ENCODE assay signal across 9 cellular contexts in genomic region chr11:60378359-60378758, GRCh38. TPM values are rescaled to one million over a fixed set of nuclear protein-coding genes. Genes with fewer than 3 reads are reported as not detected.
A peak's percentile ranks its signal among the peaks of the same experiment; 100 is the strongest.
DNase-seq lines count a peak whose midpoint lies in the region; ATAC-seq and TF ChIP-seq lines count a peak whose summit lies in the region.
"Had no signal": no experiment of that assay in that cellular context is flagged by ENCODE, and none has a peak within 500 bp of the region (broad histone marks: within the 10 kb centered on the region; RNA-seq: fewer than 3 reads in every experiment).

Gene MS4A7, plus strand, starts transcription at chr11:60378532. Its CDS starts 4,610 bp downstream, at chr11:60383142.

- H3K27ac Mint-ChIP-seq in Caco-2 (ENCODE audit: unreplicated experiment): no peak within 1 kb of the TSS
- H3K27ac Mint-ChIP-seq in chondrocyte (ENCODE audit: unreplicated experiment): no peak within 1 kb of the TSS

- peak within 1 kb of the TSS; percentile 29; the same call in 1 of the 2 replicates for H3K27ac ChIP-seq in Panc1 (ENCODE audit: low read length)

- DNase-seq in Panc1 (ENCODE audit: low read depth, low spot score) (no peak), midbrain (lab: John Stamatoyannopoulos, UW) (peak; percentile 5), NCI-H146 (lab: John Stamatoyannopoulos, UW) (no peak), Caco-2 (no peak), chondrocyte (ENCODE audit: low spot score) (no peak)

- ATAC-seq in GM18867 (IDR thresholded peaks at IDR 0.05; ENCODE audit: unreplicated experiment) (peak; percentile 92), HG02870 (IDR thresholded peaks at IDR 0.05; ENCODE audit: unreplicated experiment) (peak; percentile 85), Panc1 (no peak), SK-N-SH treated with all-trans-retinoic acid at 6 μM for 48 hours (no peak)

- in situ Hi-C loops in Panc1 (cut with HindIII; ENCODE audit: low pct_unique_long_range_greater_than_20kb, low sequenced_read_pairs): no loop called here

- H3K9me3 ChIP-seq in Panc1 (ENCODE audit: control insufficient read depth, insufficient read depth, low read depth, low read length) (no peaks in the 10 kb centered on the region), Caco-2 (no peaks in the 10 kb centered on the region)

- POLR2A ChIA-PET in Panc1 (lab: Charles Lee) (no interaction called here), Caco-2 (lab: Charles Lee) (no interaction called here)

- H3K36me3 Mint-ChIP-seq in Caco-2 (ENCODE audit: insufficient read depth, unreplicated experiment) (no peaks in the 10 kb centered on the region), chondrocyte (ENCODE audit: low read depth) (no peaks in the 10 kb centered on the region)

- H3K36me3 ChIP-seq in Panc1 (ENCODE audit: control insufficient read depth, insufficient read depth, low read length): no peaks in the 10 kb centered on the region
- no peaks in the 10 kb centered on the region for H3K36me3 ChIP-seq in Caco-2 (ENCODE audit: control insufficient read depth, insufficient read depth, low read length)

- BruUV-seq in Panc1 (replicated peaks; lab: Mats Ljungman, UMichigan) (no TSS peak), Caco-2 (replicated peaks; lab: Mats Ljungman, UMichigan) (no TSS peak)

- no peaks in the 10 kb centered on the region for H3K4me1 ChIP-seq in Panc1 (ENCODE audit: control insufficient read depth, insufficient read depth, low read length)
- no peaks in the 10 kb centered on the region; the same call in 1 of the 2 replicates for H3K4me1 ChIP-seq in Caco-2

- H3K27me3 Mint-ChIP-seq in Caco-2 (ENCODE audit: insufficient read depth, unreplicated experiment): no peaks in the 10 kb centered on the region
- H3K27me3 Mint-ChIP-seq in chondrocyte (ENCODE audit: low read depth): peaks cover 26% of the 10 kb centered on the region

- no peaks in the 10 kb centered on the region for H3K9me3 Mint-ChIP-seq in Caco-2 (ENCODE audit: unreplicated experiment)
- H3K9me3 Mint-ChIP-seq in chondrocyte (ENCODE audit: low read depth): no peaks in the 10 kb centered on the region

- intact Hi-C loops in Panc1 (cut with micrococcal nuclease; ENCODE audit: unreplicated experiment): no loop called here
- intact Hi-C loops in Caco-2 (cut with micrococcal nuclease; ENCODE audit: unreplicated experiment): no loop called here

- H3K4me3 Mint-ChIP-seq in Caco-2 (ENCODE audit: unreplicated experiment) (no peak within 1 kb of the TSS), chondrocyte (ENCODE audit: unreplicated experiment) (no peak within 1 kb of the TSS)

- CTCF ChIA-PET in Panc1 (lab: Charles Lee) (no interaction called here), Caco-2 (lab: Charles Lee) (interaction anchor here (1.5 kb wide), 1 partner anchor 15 kb away, joined by 6 read pairs; no protein-coding TSS in a partner anchor)

- H3K4me3 ChIP-seq in Panc1 (ENCODE audit: low read depth in 2 of 2, low read length in 2 of 2): no peak within 1 kb of the TSS
- H3K4me3 ChIP-seq in Caco-2 (ENCODE audit: low read depth, low read length): no peak within 1 kb of the TSS

- H3K27me3 ChIP-seq in Panc1 (ENCODE audit: control insufficient read depth, insufficient read depth, low read length) (no peaks in the 10 kb centered on the region), Caco-2 (replicated peaks; ENCODE audit: control insufficient read depth, insufficient read depth, low read length) (no peaks in the 10 kb centered on the region)

- TF ChIP-seq CTCF in Panc1 (IDR thresholded peaks at IDR 0.05) (no peak), Caco-2 (IDR thresholded peaks at IDR 0.05; ENCODE audit: insufficient read depth in 1 of 2, low read depth in 1 of 2, low read length in 1 of 2, severe bottlenecking in 1 of 2, unreplicated experiment in 1 of 2) (no peak), chondrocyte (IDR thresholded peaks at IDR 0.05) (no peak)

- H3K4me1 Mint-ChIP-seq in Caco-2 (ENCODE audit: low read depth, unreplicated experiment) (peaks cover 6% of the 10 kb centered on the region), chondrocyte (ENCODE audit: low read depth) (no peaks in the 10 kb centered on the region)

TF ChIP-seq in SK-N-SH treated with all-trans-retinoic acid at 6 μM for 48 hours, 23 proteins besides CTCF, POLR2A, EP300 and RAD21:
- TF ChIP-seq RARB (CRISPR knock-in tag; IDR thresholded peaks at IDR 0.05) (no peak), GLIS3 (CRISPR knock-in tag; IDR thresholded peaks at IDR 0.05) (no peak), SNAI2 (CRISPR knock-in tag; IDR thresholded peaks at IDR 0.05) (no peak), CREB5 (CRISPR knock-in tag; IDR thresholded peaks at IDR 0.05; ENCODE audit: low read depth) (no peak), ESRRG (CRISPR knock-in tag; IDR thresholded peaks at IDR 0.05) (no peak), TOX (CRISPR knock-in tag; IDR thresholded peaks at IDR 0.05; ENCODE audit: borderline replicate concordance) (no peak), PATZ1 (CRISPR knock-in tag; IDR thresholded peaks at IDR 0.05; ENCODE audit: borderline replicate concordance) (no peak), CSDC2 (CRISPR knock-in tag; IDR thresholded peaks at IDR 0.05) (no peak), BACH2 (CRISPR knock-in tag; IDR thresholded peaks at IDR 0.05; ENCODE audit: borderline replicate concordance) (no peak), ZNF8 (CRISPR knock-in tag; IDR thresholded peaks at IDR 0.05) (no peak), ZFP30 (CRISPR knock-in tag; IDR thresholded peaks at IDR 0.05) (no peak), ISL1 (CRISPR knock-in tag; IDR thresholded peaks at IDR 0.05) (no peak), TCF4 (CRISPR knock-in tag; IDR thresholded peaks at IDR 0.05; ENCODE audit: borderline replicate concordance) (no peak), OSR1 (CRISPR knock-in tag; IDR thresholded peaks at IDR 0.05) (no peak), TSHZ2 (CRISPR knock-in tag; IDR thresholded peaks at IDR 0.05) (no peak), ZNF565 (CRISPR knock-in tag; conservative IDR thresholded peaks at IDR 0.05; ENCODE audit: low read depth) (no peak), PPARA (CRISPR knock-in tag; IDR thresholded peaks at IDR 0.05; ENCODE audit: borderline replicate concordance) (no peak), ZC3H10 (CRISPR knock-in tag; IDR thresholded peaks at IDR 0.05) (no peak), ZNF70 (CRISPR knock-in tag; IDR thresholded peaks at IDR 0.05) (no peak), ARNTL (CRISPR knock-in tag; IDR thresholded peaks at IDR 0.05; ENCODE audit: borderline replicate concordance, low read depth) (no peak)

RNA-seq across cellular contexts. Expression of gene MS4A7, which starts in this region (rescaled TPM):
- 0.23 TPM for total RNA-seq in Panc1 (2021; ENCODE audit: unreplicated experiment)
- not detected for polyA plus RNA-seq in Panc1 (2012; ENCODE audit: insufficient read length)
- total RNA-seq in Caco-2 (2022): not detected in 2 replicates
- not detected in 3 replicates for total RNA-seq in chondrocyte
- total RNA-seq: dermis microvascular lymphatic vessel endothelial cell had no signal

Comparison
In these comparisons a context has a peak if more than half of its experiments do, and no peak if none do; other contexts are left out.
1. ATAC-seq: peak in GM18867 (single experiment) and HG02870 (single experiment); none in Panc1 (single experiment) and SK-N-SH treated with all-trans-retinoic acid at 6 μM for 48 hours (single experiment).